14 cellular contexts compared by ENCODE assay signal in the genomic region with DNA sequence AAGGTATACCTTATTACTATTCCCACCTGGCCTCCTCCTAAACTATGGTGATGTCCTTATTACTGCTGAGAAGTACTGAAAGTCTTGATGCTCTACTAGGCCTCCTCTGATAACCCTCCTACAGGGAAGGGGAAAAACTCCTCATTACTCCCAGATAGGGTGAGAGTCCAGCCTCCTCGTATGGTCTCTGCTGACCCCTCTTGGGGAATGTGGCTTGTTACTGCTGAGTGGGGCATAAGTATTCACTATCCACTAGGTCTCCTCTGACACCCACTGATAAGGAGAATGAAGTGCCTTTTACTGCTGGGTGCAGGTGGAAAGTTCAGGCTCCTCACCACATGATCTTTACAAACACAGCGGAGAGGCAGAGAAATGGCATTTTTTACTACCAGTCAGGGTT.
A peak's percentile ranks its signal among the peaks of the same experiment; 100 is the strongest.
DNase-seq lines count a peak whose midpoint lies in the region; ATAC-seq and TF ChIP-seq lines count a peak whose summit lies in the region.
"Had no signal": no experiment of that assay in that cellular context is flagged by ENCODE, and none has a peak within 500 bp of the region (broad histone marks: within the 10 kb centered on the region; RNA-seq: fewer than 3 reads in every experiment).

No MANE protein-coding gene starts in this region.

- H3K4me3 Mint-ChIP-seq in stimulated activated naive B cell treated with anti-CD40 and anti-IgM and Interleukin-4, amounts not matched to agents 10 μg/mL and 1 μg/mL and 100 μg/mL, for 72 hours: no peak overlapping the region
- H3K4me3 Mint-ChIP-seq: CD4-positive, alpha-beta T cell; dendritic cell treated with granulocyte-macrophage colony-stimulating factor and Interleukin-4, amounts not matched to agents 40 ng/mL and 50 ng/mL, for 4 days; natural killer cell had no signal

- H3K9me3 ChIP-seq in A673 (ENCODE audit: low read depth, low read length, poor library complexity, severe bottlenecking): no peaks in the 10 kb centered on the region

- H3K9me3 Mint-ChIP-seq in stimulated activated naive B cell treated with anti-CD40 and anti-IgM and Interleukin-4, amounts not matched to agents 10 μg/mL and 1 μg/mL and 100 μg/mL, for 72 hours: peaks cover 7 to 8% of the 10 kb centered on the region in 2 donors

- CTCF ChIA-PET in A673 (lab: Charles Lee): no interaction called here

- no peaks in the 10 kb centered on the region for H3K4me1 Mint-ChIP-seq in stimulated activated naive B cell treated with anti-CD40 and anti-IgM and Interleukin-4, amounts not matched to agents 10 μg/mL and 1 μg/mL and 100 μg/mL, for 72 hours
- H3K4me1 Mint-ChIP-seq: natural killer cell had no signal

- H3K27me3 ChIP-seq in A673 (replicated peaks; ENCODE audit: insufficient read depth, low read depth, low read length, poor library complexity): no peaks in the 10 kb centered on the region

- no peaks in the 10 kb centered on the region for H3K36me3 Mint-ChIP-seq in stimulated activated naive B cell treated with anti-CD40 and anti-IgM and Interleukin-4, amounts not matched to agents 10 μg/mL and 1 μg/mL and 100 μg/mL, for 72 hours

- no peaks in the 10 kb centered on the region for H3K27me3 Mint-ChIP-seq in stimulated activated naive B cell treated with anti-CD40 and anti-IgM and Interleukin-4, amounts not matched to agents 10 μg/mL and 1 μg/mL and 100 μg/mL, for 72 hours
- H3K27me3 Mint-ChIP-seq: CD4-positive, alpha-beta T cell; dendritic cell treated with granulocyte-macrophage colony-stimulating factor and Interleukin-4, amounts not matched to agents 40 ng/mL and 50 ng/mL, for 4 days had no signal

- H3K4me1 ChIP-seq in A673 (ENCODE audit: insufficient read depth, low read length, poor library complexity, severe bottlenecking): no peaks in the 10 kb centered on the region

- intact Hi-C loops in A673 (cut with micrococcal nuclease; ENCODE audit: unreplicated experiment): no loop called here
- intact Hi-C loops in posterior cingulate gyrus (cut with DNase I): no loop called here

- DNase-seq in A673 (ENCODE audit: low spot score) (peak; percentile 27), H4 (ENCODE audit: low spot score) (peak; percentile 27), amniotic epithelial cell (ENCODE audit: low read depth) (peak; percentile 81), iPS DF 19.7 (ENCODE audit: low read depth, low spot score) (peak; percentile 20), GM10266 (ENCODE audit: extremely low spot score) (no peak), posterior cingulate gyrus (no peak)
- DNase-seq in stimulated activated naive B cell treated with anti-CD40 and anti-IgM and Interleukin-4, amounts not matched to agents 10 μg/mL and 1 μg/mL and 100 μg/mL, for 72 hours: no peak
- DNase-seq: activated CD4-positive, CD25-positive, alpha-beta regulatory T cell treated with anti-CD3 and anti-CD28 coated beads, Interleukin-2, amount 50 U/mL, for 72 hours; CD4-positive, alpha-beta T cell; hippocampal formation; natural killer cell; PC-9 had no signal

- no peaks in the 10 kb centered on the region for H3K36me3 ChIP-seq in A673 (ENCODE audit: insufficient read depth, low read length, poor library complexity, severe bottlenecking)

- no peak for ATAC-seq in stimulated activated naive B cell treated with anti-CD40 and anti-IgM and Interleukin-4, amounts not matched to agents 10 μg/mL and 1 μg/mL and 100 μg/mL, for 72 hours (replicated peaks)
- ATAC-seq in HG03039 (IDR thresholded peaks at IDR 0.05; ENCODE audit: unreplicated experiment): no peak
- ATAC-seq: natural killer cell had no signal

- TF ChIP-seq CTCF in A673 (conservative IDR thresholded peaks at IDR 0.05; ENCODE audit: low read depth, low read length) (peak; percentile 29; the same call in 1 of the 2 replicates), GM10266 (IDR thresholded peaks at IDR 0.05; ENCODE audit: control insufficient read depth, insufficient read depth, low read depth, missing control alignments) (no peak)

- no peak overlapping the region for H3K27ac Mint-ChIP-seq in stimulated activated naive B cell treated with anti-CD40 and anti-IgM and Interleukin-4, amounts not matched to agents 10 μg/mL and 1 μg/mL and 100 μg/mL, for 72 hours
- H3K27ac Mint-ChIP-seq: CD4-positive, alpha-beta T cell; dendritic cell treated with granulocyte-macrophage colony-stimulating factor and Interleukin-4, amounts not matched to agents 40 ng/mL and 50 ng/mL, for 4 days; natural killer cell had no signal

- no TSS peak for BruUV-seq in A673 (replicated peaks; lab: Mats Ljungman, UMichigan)

- POLR2A ChIA-PET in A673 (lab: Charles Lee; ENCODE audit: low non-redundant PET): no interaction called here

- no peak overlapping the region for H3K4me3 ChIP-seq in A673 (ENCODE audit: low read depth, low read length, poor library complexity, severe bottlenecking)
- H3K4me3 ChIP-seq: PC-9 had no signal

- no peak overlapping the region for H3K27ac ChIP-seq in A673 (ENCODE audit: low read depth, low read length, poor library complexity, severe bottlenecking)
- H3K27ac ChIP-seq: PC-9 had no signal

Comparison
In these comparisons a context has a peak if more than half of its experiments do, and no peak if none do; other contexts are left out.
1. DNase-seq: peak in A673 (single experiment), H4 (single experiment), amniotic epithelial cell (single experiment) and iPS DF 19.7 (single experiment); none in stimulated activated naive B cell treated with anti-CD40 and anti-IgM and Interleukin-4, amounts not matched to agents 10 μg/mL and 1 μg/mL and 100 μg/mL, for 72 hours (single experiment), GM10266 (single experiment) and posterior cingulate gyrus (0 of 10).